Comparison of ENCODE assay signal across 25 cellular contexts in genomic region chr4:167867191-167867590, GRCh38.
"Had no signal": no experiment of that assay in that cellular context is flagged by ENCODE, and none has a peak within 500 bp of the region (broad histone marks: within the 10 kb centered on the region; RNA-seq: fewer than 3 reads in every experiment).

No MANE protein-coding gene starts in this region.

- H3K9ac ChIP-seq: neural progenitor cell, parathyroid adenoma had no signal

- H3K27me3 ChIP-seq: neural progenitor cell, ovary, right lobe of liver, sigmoid colon, stomach, thyroid gland, tibial nerve, upper lobe of left lung, vagina had no signal

- H3K4me1 ChIP-seq: neural progenitor cell, parathyroid adenoma, psoas muscle, right lobe of liver, sigmoid colon, stomach, thyroid gland, tibial nerve, upper lobe of left lung, vagina had no signal

- FAIRE-seq: urothelium cell line had no signal

- H3K36me3 ChIP-seq: neural progenitor cell, ovary, right lobe of liver, sigmoid colon, stomach, thoracic aorta, thyroid gland, tibial nerve, upper lobe of left lung, vagina had no signal

- ATAC-seq: psoas muscle; right cardiac atrium; right lobe of liver; stimulated activated effector memory CD8-positive, alpha-beta T cell treated with anti-CD3 and anti-CD28 coated beads, Interleukin-12 subunit alpha, Interleukin-12 subunit beta, amount 100 ng/mL, for 72 hours; stimulated activated naive B cell treated with anti-CD40 and anti-IgM and Interleukin-4, amounts not matched to agents 10 μg/mL and 1 μg/mL and 100 μg/mL, for 72 hours had no signal

- H3K27ac ChIP-seq: neural progenitor cell, ovary, parathyroid adenoma, psoas muscle, right lobe of liver, sigmoid colon, stomach, thoracic aorta, thyroid gland, tibial nerve, upper lobe of left lung, vagina had no signal

- H3K4me3 ChIP-seq: neural progenitor cell, ovary, psoas muscle, right lobe of liver, sigmoid colon, stomach, thoracic aorta, thyroid gland, tibial nerve, upper lobe of left lung, vagina had no signal

- H3K9me3 ChIP-seq: ovary, psoas muscle, right lobe of liver, sigmoid colon, stomach, thoracic aorta, thyroid gland, tibial nerve, upper lobe of left lung, vagina had no signal

- H3K79me2 ChIP-seq: parathyroid adenoma had no signal

- DNase-seq: occipital lobe; ovary; posterior cingulate gyrus; psoas muscle; right cardiac atrium; right lobe of liver; sigmoid colon; small intestine; stimulated activated CD4-positive, alpha-beta T cell treated with anti-CD3 and anti-CD28 coated beads, Interleukin-15, amount 100 ng/mL, for 24 hours; stimulated activated CD4-positive, alpha-beta T cell treated with anti-CD3 and anti-CD28 coated beads, Interleukin-2, amount 100 ng/mL, for 24 hours; stimulated activated CD4-positive, alpha-beta T cell treated with anti-CD3 and anti-CD28 coated beads, Interleukin-2, amount 100 ng/mL, for 48 hours; stimulated activated CD4-positive, alpha-beta T cell treated with anti-CD3 and anti-CD28 coated beads, Interleukin-4, amount 100 ng/mL, for 24 hours; stimulated activated naive B cell treated with anti-CD40 and anti-IgM and Interleukin-4, amounts not matched to agents 10 μg/mL and 1 μg/mL and 100 μg/mL, for 72 hours; stimulated activated naive CD4-positive, alpha-beta T cell treated with Interleukin-2 at 50 U/mL for 16 hours; stomach; thyroid gland; trophoblast cell; upper lobe of left lung had no signal

- H3K4me2 ChIP-seq: neural progenitor cell had no signal

- H2AFZ ChIP-seq: neural progenitor cell, parathyroid adenoma had no signal
